8 cellular contexts compared by ENCODE assay signal in the genomic region with DNA sequence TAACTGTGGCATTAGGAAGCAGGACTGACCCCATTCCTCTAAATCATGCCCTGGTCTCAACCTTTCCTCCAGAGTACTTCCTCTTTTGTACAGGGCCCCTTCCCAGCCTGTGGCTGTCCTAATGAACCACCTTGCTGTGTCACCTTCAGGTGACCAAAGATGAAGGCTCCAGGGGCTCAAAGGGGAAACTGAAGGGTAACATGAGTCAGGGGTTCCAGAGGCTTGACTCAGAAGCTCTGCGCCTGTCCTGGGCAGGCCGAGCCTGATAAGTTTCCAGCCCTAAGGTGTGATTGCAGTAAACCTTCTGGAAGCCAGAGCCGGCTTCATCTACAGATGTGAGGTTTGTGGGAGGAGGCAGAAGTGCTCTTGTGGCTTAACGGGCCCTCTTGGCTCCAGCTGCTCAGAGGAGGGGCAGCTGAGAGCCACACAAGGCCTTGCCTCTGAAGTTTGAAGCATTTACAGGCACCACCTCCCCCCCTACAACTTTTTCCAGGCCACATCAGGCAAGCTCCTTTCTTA.
DNase-seq lines count a peak whose midpoint lies in the region; ATAC-seq and TF ChIP-seq lines count a peak whose summit lies in the region.

No MANE protein-coding gene starts in this region.

- 38 to 59% methylated on average over 2 to 4 of the region's 4 CpGs for WGBS in mesodermal cell (ENCODE audit: insufficient coverage in 2 of 2), 2 experiments
- 39 to 45% methylated on average over 4 of the region's 4 CpGs for WGBS in tibial nerve, 2 donors

- peak; percentile 64 for ATAC-seq in GM21529 (IDR thresholded peaks at IDR 0.05; ENCODE audit: unreplicated experiment)

- TF ChIP-seq EP300 in tibial nerve (IDR thresholded peaks at IDR 0.05): no peak

- peak; percentile 68 for DNase-seq in ELR (ENCODE audit: low read depth)
- peak; percentile 88 for DNase-seq in M059J (ENCODE audit: low read depth)
- DNase-seq in activated T-cell treated with anti-CD3 and anti-CD28 coated beads for 48 hours (ENCODE audit: low read depth): peak; percentile 71
- no peak for DNase-seq in vagina (ENCODE audit: extremely low spot score in 2 of 2)
- no peak for DNase-seq in NCI-H2227 treated with DMSO at 0.1 percent for 48 hours (lab: John Stamatoyannopoulos, UW)
- no peak for DNase-seq in tibial nerve (ENCODE audit: low spot score in 2 of 2)

- H3K9me3 ChIP-seq in mesodermal cell (ENCODE audit: control insufficient read depth, low read length) (no peaks in the 10 kb centered on the region), vagina (no peaks in the 10 kb centered on the region), tibial nerve (no peaks in the 10 kb centered on the region)

- peaks cover 33% of the 10 kb centered on the region for H3K4me1 ChIP-seq in mesodermal cell (ENCODE audit: control insufficient read depth, insufficient read depth, low read length, poor library complexity, severe bottlenecking)
- peaks cover 28% of the 10 kb centered on the region for H3K4me1 ChIP-seq in vagina
- peaks cover 0 to 21% (median 9%) of the 10 kb centered on the region in 4 donors for H3K4me1 ChIP-seq in tibial nerve

- TF ChIP-seq POLR2A in vagina (IDR thresholded peaks at IDR 0.05): no peak
- no peak for TF ChIP-seq POLR2A in tibial nerve (IDR thresholded peaks at IDR 0.05)

- H3K4me3 ChIP-seq in mesodermal cell (ENCODE audit: extremely low read depth, insufficient read depth, low read length, poor library complexity, severe bottlenecking): no peak overlapping the region
- H3K4me3 ChIP-seq in vagina: no peak overlapping the region
- no peak overlapping the region for H3K4me3 ChIP-seq in tibial nerve

- peaks cover 17% of the 10 kb centered on the region for H3K36me3 ChIP-seq in mesodermal cell (ENCODE audit: control insufficient read depth, insufficient read depth, low read length)
- H3K36me3 ChIP-seq in vagina: no peaks in the 10 kb centered on the region
- H3K36me3 ChIP-seq in tibial nerve: peaks cover 0 to 48% (median 0%) of the 10 kb centered on the region in 3 donors

- intact Hi-C loops in vagina (cut with DNase I): no loop called here

- H3K27ac ChIP-seq in mesodermal cell (ENCODE audit: low read depth, low read length, severe bottlenecking): peak overlapping the region; percentile 63
- peak overlapping the region; percentile 54 for H3K27ac ChIP-seq in vagina
- H3K27ac ChIP-seq in tibial nerve: peak overlapping the region in 1 of 4 donors; percentile 51

- H3K27me3 ChIP-seq in vagina (no peaks in the 10 kb centered on the region), tibial nerve (no peaks in the 10 kb centered on the region)

- TF ChIP-seq CTCF in vagina (IDR thresholded peaks at IDR 0.05) (no peak), tibial nerve (IDR thresholded peaks at IDR 0.05) (no peak)

Comparison
In these comparisons a context has a peak if more than half of its experiments do, and no peak if none do; other contexts are left out.
1. DNase-seq: peak in ELR (single experiment), M059J (single experiment) and activated T-cell treated with anti-CD3 and anti-CD28 coated beads for 48 hours (single experiment); none in vagina (0 of 2), NCI-H2227 treated with DMSO at 0.1 percent for 48 hours (single experiment) and tibial nerve (0 of 2).